Comparison of ENCODE assay signal across 29 cellular contexts in the genomic region with DNA sequence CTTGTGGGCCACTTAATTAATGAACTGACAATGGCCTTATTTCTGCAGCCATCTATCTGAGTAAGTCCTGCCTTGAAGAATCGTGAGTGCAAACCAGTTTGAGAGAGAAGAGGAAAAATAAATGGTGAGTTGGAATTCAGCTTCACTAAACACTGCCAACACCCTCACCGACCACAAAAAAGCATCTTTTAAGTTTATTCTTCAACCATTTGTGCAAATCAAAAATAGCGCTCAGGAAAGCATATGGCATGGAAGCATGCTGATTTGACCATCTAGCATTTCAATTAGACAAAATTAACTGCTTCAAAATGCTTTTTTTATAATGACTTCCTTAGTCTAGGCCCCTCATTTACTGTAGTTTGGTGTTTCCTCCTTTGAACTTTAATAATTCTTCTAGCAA.
"Had no signal": no experiment of that assay in that cellular context is flagged by ENCODE, and none has a peak within 500 bp of the region (broad histone marks: within the 10 kb centered on the region; RNA-seq: fewer than 3 reads in every experiment).

No MANE protein-coding gene starts in this region.

- H3K9me3 Mint-ChIP-seq: activated CD4-positive, alpha-beta T cell treated with anti-CD3 and anti-CD28 coated beads, Interleukin-2, amount 10 ng/mL, durations not matched to agents 7 days and 5 days; activated naive CD4-positive, alpha-beta T cell treated with anti-CD3 and anti-CD28 coated beads for 36 hours; activated T-helper 1 cell treated with anti-CD3 and anti-CD28 coated beads, Interleukin-12 subunit alpha, Interleukin-12 subunit beta, Interleukin-2, Interleukin-4 antibody, amounts not matched to agents 30 ng/mL and 10 ng/mL and 1 ng/mL, durations not matched to agents 14 hours and 24 hours and 36 hours; T-helper 1 cell treated with Interleukin-12 subunit alpha and Interleukin-12 subunit beta and Interleukin-4 antibody, amounts not matched to agents 30 μg/mL and 1 μg/mL, for 36 hours; T-helper 2 cell treated with Interferon-gamma antibody and Interleukin-4, amounts not matched to agents 5 μg/mL and 100 μg/mL, for 36 hours; WTC11 had no signal

- H3K27ac ChIP-seq: adrenal gland, brain microvascular endothelial cell, KMS-11, SJSA1 had no signal

- H3K4me3 Mint-ChIP-seq: activated CD4-positive, alpha-beta T cell treated with anti-CD3 and anti-CD28 coated beads for 36 hours; activated CD4-positive, alpha-beta T cell treated with anti-CD3 and anti-CD28 coated beads, Interleukin-2, amount 10 ng/mL, durations not matched to agents 7 days and 5 days; activated CD8-positive, alpha-beta T cell treated with anti-CD3 and anti-CD28 coated beads, Interleukin-2, amount 10 ng/mL, durations not matched to agents 7 days and 5 days; activated naive CD4-positive, alpha-beta T cell treated with anti-CD3 and anti-CD28 coated beads for 36 hours; activated T-cell treated with anti-CD3 and anti-CD28 coated beads, Interleukin-2, amount 50 U/mL, for 4 hours; activated T-helper 1 cell treated with anti-CD3 and anti-CD28 coated beads, Interleukin-12 subunit alpha, Interleukin-12 subunit beta, Interleukin-2, Interleukin-4 antibody, amounts not matched to agents 30 ng/mL and 10 ng/mL and 1 ng/mL, durations not matched to agents 14 hours and 24 hours and 36 hours; central memory CD8-positive, alpha-beta T cell; T-helper 1 cell treated with Interleukin-12 subunit alpha and Interleukin-12 subunit beta and Interleukin-4 antibody, amounts not matched to agents 30 μg/mL and 1 μg/mL, for 36 hours; T-helper 2 cell treated with Interferon-gamma antibody and Interleukin-4, amounts not matched to agents 5 μg/mL and 100 μg/mL, for 36 hours; WTC11 had no signal

- H3K36me3 ChIP-seq: adrenal gland, brain microvascular endothelial cell, SJSA1 had no signal

- DNase-seq: activated CD4-positive, alpha-beta T cell treated with anti-CD3 and anti-CD28 coated beads for 36 hours; activated CD4-positive, alpha-beta T cell treated with anti-CD3 and anti-CD28 coated beads, Interleukin-2, amount 10 ng/mL, durations not matched to agents 7 days and 5 days; activated CD4-positive, alpha-beta T cell treated with anti-CD3 and anti-CD28 coated beads, Interleukin-2, amount 50 U/mL, for 48 hours; activated CD8-positive, alpha-beta T cell treated with anti-CD3 and anti-CD28 coated beads, Interleukin-2, amount 10 ng/mL, durations not matched to agents 7 days and 5 days; activated gamma-delta T cell treated with Interleukin-2 at 50 U/mL for 16 hours; activated naive CD4-positive, alpha-beta T cell treated with anti-CD3 and anti-CD28 coated beads for 36 hours; activated T-cell treated with anti-CD3 and anti-CD28 coated beads, Interleukin-2, amount 50 U/mL, for 4 hours; adrenal gland; brain microvascular endothelial cell; MM.1S; MV-4-11; NCI-H1092; NCI-H1436 treated with DMSO at 0.1 percent for 48 hours; NCI-H2029; NCI-H226; NCI-H524; RPMI8226; SHP77 treated with DMSO at 0.1 percent for 48 hours; SK-N-SH had no signal

- H3K4me3 ChIP-seq: adrenal gland, SJSA1 had no signal

- H3K4me1 Mint-ChIP-seq: activated CD4-positive, alpha-beta T cell treated with anti-CD3 and anti-CD28 coated beads for 36 hours; activated CD4-positive, alpha-beta T cell treated with anti-CD3 and anti-CD28 coated beads, Interleukin-2, amount 10 ng/mL, durations not matched to agents 7 days and 5 days; central memory CD8-positive, alpha-beta T cell had no signal

- H3K27me3 Mint-ChIP-seq: activated CD4-positive, alpha-beta T cell treated with anti-CD3 and anti-CD28 coated beads for 36 hours; activated CD4-positive, alpha-beta T cell treated with anti-CD3 and anti-CD28 coated beads, Interleukin-2, amount 10 ng/mL, durations not matched to agents 7 days and 5 days; central memory CD8-positive, alpha-beta T cell had no signal

- H3K36me3 Mint-ChIP-seq: activated naive CD4-positive, alpha-beta T cell treated with anti-CD3 and anti-CD28 coated beads, Interleukin-2, amount 50 U/mL, for 72 hours; WTC11 had no signal

- H3K4me1 ChIP-seq: adrenal gland, SJSA1 had no signal

- H3K27me3 ChIP-seq: adrenal gland, brain microvascular endothelial cell, SJSA1 had no signal

- H3K27ac Mint-ChIP-seq: activated CD4-positive, alpha-beta T cell treated with anti-CD3 and anti-CD28 coated beads for 36 hours; activated CD4-positive, alpha-beta T cell treated with anti-CD3 and anti-CD28 coated beads, Interleukin-2, amount 10 ng/mL, durations not matched to agents 7 days and 5 days; activated CD8-positive, alpha-beta T cell treated with anti-CD3 and anti-CD28 coated beads, Interleukin-2, amount 10 ng/mL, durations not matched to agents 7 days and 5 days; activated naive CD4-positive, alpha-beta T cell treated with anti-CD3 and anti-CD28 coated beads for 36 hours; activated naive CD4-positive, alpha-beta T cell treated with anti-CD3 and anti-CD28 coated beads, Interleukin-2, amount 50 U/mL, for 72 hours; activated T-helper 1 cell treated with anti-CD3 and anti-CD28 coated beads, Interleukin-12 subunit alpha, Interleukin-12 subunit beta, Interleukin-2, Interleukin-4 antibody, amounts not matched to agents 30 ng/mL and 10 ng/mL and 1 ng/mL, durations not matched to agents 14 hours and 24 hours and 36 hours; T-helper 1 cell treated with Interleukin-12 subunit alpha and Interleukin-12 subunit beta and Interleukin-4 antibody, amounts not matched to agents 30 μg/mL and 1 μg/mL, for 36 hours; T-helper 2 cell treated with Interferon-gamma antibody and Interleukin-4, amounts not matched to agents 5 μg/mL and 100 μg/mL, for 36 hours; WTC11 had no signal

- ATAC-seq: activated CD4-positive, alpha-beta T cell treated with anti-CD3 and anti-CD28 coated beads for 36 hours; activated CD4-positive, CD25-positive, alpha-beta regulatory T cell treated with anti-CD3 and anti-CD28 coated beads, Interleukin-2, amount 50 U/mL, for 24 hours; activated CD8-positive, alpha-beta T cell treated with anti-CD3 and anti-CD28 coated beads, Interleukin-2, amount 10 ng/mL, durations not matched to agents 7 days and 5 days; activated naive CD4-positive, alpha-beta T cell treated with anti-CD3 and anti-CD28 coated beads, Interleukin-2, amount 50 U/mL, for 72 hours; activated T-cell treated with anti-CD3 and anti-CD28 coated beads, Interleukin-2, amount 50 U/mL, for 4 hours; Panc1; WTC11 had no signal

- H3K9me3 ChIP-seq: adrenal gland, SJSA1, SK-N-SH had no signal
